Comparison of ENCODE assay signal across 27 cellular contexts in genomic region chr3:23620044-23620443, GRCh38.
DNase-seq lines count a peak whose midpoint lies in the region; ATAC-seq, FAIRE-seq and TF ChIP-seq lines count a peak whose summit lies in the region.
"Had no signal": no experiment of that assay in that cellular context is flagged by ENCODE, and none has a peak within 500 bp of the region (broad histone marks: within the 10 kb centered on the region; RNA-seq: fewer than 3 reads in every experiment).

No MANE protein-coding gene starts in this region.

- peak overlapping the region; percentile 77 for H2AFZ ChIP-seq in keratinocyte (ENCODE audit: control insufficient read depth, low read length)
- H2AFZ ChIP-seq: GM23248 had no signal

- intact Hi-C loops in left cardiac atrium (cut with DNase I), result no loop called here
- intact Hi-C loops in left ventricle myocardium inferior (cut with micrococcal nuclease), result no loop called here

- dilution Hi-C loops in keratinocyte (cut with MboI; ENCODE audit: extremely low pct_ligation_motif_present, low sequenced_read_pairs), result no loop called here

- peak overlapping the region; percentile 85 for H3K4me2 ChIP-seq in keratinocyte (ENCODE audit: control insufficient read depth, extremely low read depth, insufficient read depth, low read depth, low read length)
- H3K4me2 ChIP-seq: BLaER1, smooth muscle cell had no signal

- no peaks in the 10 kb centered on the region for H3K9me1 ChIP-seq in keratinocyte (ENCODE audit: control insufficient read depth, extremely low read depth, insufficient read depth, low read length)

- TF ChIP-seq CTCF in left ventricle myocardium inferior (IDR thresholded peaks at IDR 0.05; ENCODE audit: borderline replicate concordance) (no peak), bronchial epithelial cell (IDR thresholded peaks at IDR 0.05; ENCODE audit: insufficient read depth, low read length, severe bottlenecking) (no peak), keratinocyte (optimal IDR thresholded peaks at IDR 0.05 in 1 of 3, IDR thresholded peaks at IDR 0.05 in 1 of 3, conservative IDR thresholded peaks at IDR 0.05 in 1 of 3; ENCODE audit: extremely low read depth in 1 of 3, insufficient read depth in 2 of 3, low read length in 3 of 3) (no peak)

- peak overlapping the region; percentile 61 for H3K9ac ChIP-seq in keratinocyte (ENCODE audit: control insufficient read depth, extremely low read depth, insufficient read depth, low read length)
- H3K9ac ChIP-seq: BLaER1, GM23248 had no signal

- H3K9me3 ChIP-seq in left ventricle myocardium inferior (replicated peaks) (peaks cover 26% of the 10 kb centered on the region), keratinocyte (ENCODE audit: control insufficient read depth, low read depth, low read length) (no peaks in the 10 kb centered on the region)
- H3K9me3 ChIP-seq: body of pancreas had no signal

- H3K36me3 ChIP-seq in left ventricle myocardium inferior, result no peaks in the 10 kb centered on the region
- H3K36me3 ChIP-seq in bronchial epithelial cell (ENCODE audit: control insufficient read depth, insufficient read depth, low read length), result no peaks in the 10 kb centered on the region
- no peaks in the 10 kb centered on the region for H3K36me3 ChIP-seq in keratinocyte (ENCODE audit: control insufficient read depth in 2 of 2, extremely low read depth in 1 of 2, insufficient read depth in 2 of 2, low read length in 2 of 2)
- H3K36me3 ChIP-seq: BLaER1, lower lobe of right lung, Peyer's patch had no signal

- H3K4me1 ChIP-seq in left ventricle myocardium inferior (no peaks in the 10 kb centered on the region), keratinocyte (ENCODE audit: control insufficient read depth, extremely low read depth, insufficient read depth, low read length) (peaks cover 21% of the 10 kb centered on the region)
- H3K4me1 ChIP-seq: body of pancreas, lower lobe of right lung, Peyer's patch had no signal

- no peak for FAIRE-seq in bronchial epithelial cell (lab: Jason Lieb, UNC)
- peak; percentile 80 for FAIRE-seq in keratinocyte (lab: Jason Lieb, UNC)
- FAIRE-seq: colon had no signal

- H3K4me3 ChIP-seq in left ventricle myocardium inferior, result no peak overlapping the region
- H3K4me3 ChIP-seq in bronchial epithelial cell (ENCODE audit: low read depth, low read length), result no peak overlapping the region
- H3K4me3 ChIP-seq in keratinocyte (ENCODE audit: control insufficient read depth in 2 of 3, extremely low read depth in 1 of 3, insufficient read depth in 2 of 3, low read depth in 1 of 3, low read length in 3 of 3), result peak overlapping the region; percentile 3 to 46 (median 43)
- H3K4me3 ChIP-seq: BLaER1, body of pancreas, GM23248, lower lobe of right lung, Peyer's patch, SK-N-MC, smooth muscle cell had no signal

- H4K20me1 ChIP-seq in keratinocyte (ENCODE audit: control insufficient read depth, extremely low read depth, insufficient read depth, low read length), result no peaks in the 10 kb centered on the region
- H4K20me1 ChIP-seq: BLaER1 had no signal

- no peaks in the 10 kb centered on the region for H3K27me3 ChIP-seq in left ventricle myocardium inferior (ENCODE audit: low read depth)
- H3K27me3 ChIP-seq in bronchial epithelial cell (ENCODE audit: control insufficient read depth, insufficient read depth, low read length), result no peaks in the 10 kb centered on the region
- H3K27me3 ChIP-seq in keratinocyte (ENCODE audit: control insufficient read depth, extremely low read depth, insufficient read depth, low read length), result no peaks in the 10 kb centered on the region
- H3K27me3 ChIP-seq: BLaER1, body of pancreas, Peyer's patch had no signal

- peak; percentile 34 for DNase-seq in left cardiac atrium
- DNase-seq in left ventricle myocardium inferior, result no peak
- peak; percentile 35 for DNase-seq in bronchial epithelial cell (ENCODE audit: low read depth)
- DNase-seq in keratinocyte (ENCODE audit: low read depth, low spot score), result no peak
- no peak for DNase-seq in NOMO-1 treated with DMSO at 0.1 percent for 48 hours (lab: John Stamatoyannopoulos, UW; ENCODE audit: unreplicated experiment)
- DNase-seq in stimulated activated naive CD8-positive, alpha-beta T cell treated with anti-CD3 and anti-CD28 coated beads, Interleukin-15, Interleukin-2, amounts not matched to agents 100 U/mL and 50 U/mL, for 24 hours, result no peak
- no peak for DNase-seq in middle frontal gyrus (ENCODE audit: extremely low spot score, low spot score)
- no peak for DNase-seq in stimulated activated naive CD4-positive, alpha-beta T cell (lab: John Stamatoyannopoulos, UW)
- DNase-seq: activated B cell treated with CpG ODN at 0.5 μM for 24 hours; activated CD4-positive, alpha-beta T cell treated with anti-CD3 and anti-CD28 coated beads, Interleukin-2, amount 50 U/mL, for 4 hours; activated CD8-positive, alpha-beta memory T cell treated with anti-CD3 and anti-CD28 coated beads, Interleukin-2, amount 50 U/mL, for 48 hours; activated effector memory CD4-positive, alpha-beta T cell treated with Interleukin-2 at 50 U/mL for 16 hours; activated naive CD8-positive, alpha-beta T cell treated with anti-CD3 and anti-CD28 coated beads, Interleukin-2, amount 10 ng/mL, durations not matched to agents 7 days and 5 days; Calu3; effector memory CD8-positive, alpha-beta T cell; GM23248; head of caudate nucleus; lower lobe of right lung; NCI-H1417; Peyer's patch; stimulated activated naive B cell treated with anti-CD40 and anti-IgM and Interleukin-4, amounts not matched to agents 10 μg/mL and 1 μg/mL and 100 μg/mL, for 72 hours; T-helper 2 cell had no signal

- no peaks in the 10 kb centered on the region for H3K79me2 ChIP-seq in keratinocyte (ENCODE audit: control insufficient read depth, insufficient read depth, low read length)

- H3K27ac ChIP-seq in left ventricle myocardium inferior (replicated peaks) (no peak overlapping the region), keratinocyte (ENCODE audit: control insufficient read depth, insufficient read depth, low read length) (peak overlapping the region; percentile 68)
- H3K27ac ChIP-seq: BLaER1, body of pancreas, GM23248, lower lobe of right lung, Peyer's patch, SK-N-MC had no signal

- peak; percentile 31 to 59 for ATAC-seq in left cardiac atrium
- ATAC-seq in stimulated activated naive CD8-positive, alpha-beta T cell treated with anti-CD3 and anti-CD28 coated beads, Interleukin-15, Interleukin-2, amounts not matched to agents 100 U/mL and 50 U/mL, for 24 hours, result no peak
- ATAC-seq: body of pancreas; effector memory CD8-positive, alpha-beta T cell; stimulated activated naive B cell treated with anti-CD40 and anti-IgM and Interleukin-4, amounts not matched to agents 10 μg/mL and 1 μg/mL and 100 μg/mL, for 72 hours had no signal

Comparison
In these comparisons a context has a peak if more than half of its experiments do, and no peak if none do; other contexts are left out.
1. DNase-seq: peak in left cardiac atrium (single experiment) and bronchial epithelial cell (single experiment); none in left ventricle myocardium inferior (single experiment), keratinocyte (single experiment), NOMO-1 treated with DMSO at 0.1 percent for 48 hours (single experiment), stimulated activated naive CD8-positive, alpha-beta T cell treated with anti-CD3 and anti-CD28 coated beads, Interleukin-15, Interleukin-2, amounts not matched to agents 100 U/mL and 50 U/mL, for 24 hours (single experiment), middle frontal gyrus (single experiment) and stimulated activated naive CD4-positive, alpha-beta T cell (0 of 6).
2. H3K4me3 ChIP-seq: peak in keratinocyte (3 of 3); none in left ventricle myocardium inferior (single experiment) and bronchial epithelial cell (single experiment).